Comparison of ENCODE assay signal across 1 cellular context in the genomic region with DNA sequence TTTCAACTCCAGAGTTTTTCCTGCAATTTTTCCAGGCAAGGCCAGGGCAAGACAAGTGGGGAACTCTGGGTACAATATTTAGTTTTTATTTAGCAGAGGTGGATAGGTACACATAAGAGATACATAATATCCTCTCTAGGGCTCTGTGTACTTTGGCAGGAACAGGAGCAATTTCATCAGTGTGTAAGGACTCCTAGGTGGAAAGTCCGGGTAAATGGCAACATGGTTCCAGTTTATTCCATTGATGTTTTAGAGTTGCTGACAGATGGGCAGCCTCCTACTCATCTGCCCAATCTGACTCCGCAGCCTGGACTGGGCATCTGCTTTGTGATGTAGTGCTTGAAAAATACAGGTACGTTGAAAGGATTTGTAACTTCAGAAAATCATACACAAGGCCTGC.
TF ChIP-seq lines count a peak whose summit lies in the region.

No MANE protein-coding gene starts in this region.

TF ChIP-seq in HepG2, 621 proteins besides CTCF, POLR2A, EP300 and RAD21:
- TF ChIP-seq JUNB (CRISPR knock-in tag; IDR thresholded peaks at IDR 0.05; ENCODE audit: borderline replicate concordance): no peak
- TF ChIP-seq SALL1 (CRISPR knock-in tag; IDR thresholded peaks at IDR 0.05): 0 out of 2 replicates have a peak, but pooled peaks have one; percentile 16
- peak; percentile 63 for TF ChIP-seq HNF4A (CRISPR knock-in tag; IDR thresholded peaks at IDR 0.05)
- no peak for TF ChIP-seq AHR (CRISPR knock-in tag; IDR thresholded peaks at IDR 0.05)
- TF ChIP-seq NCOR1 (IDR thresholded peaks at IDR 0.05; ENCODE audit: borderline replicate concordance, low read length): 0 out of 2 replicates have a peak, but pooled peaks have one; percentile 27
- peak; percentile 54; the same call in 1 of the 2 replicates for TF ChIP-seq FOXA3 (CRISPR knock-in tag; IDR thresholded peaks at IDR 0.05)
- TF ChIP-seq HOXA7 (CRISPR knock-in tag; IDR thresholded peaks at IDR 0.05): no peak
- TF ChIP-seq PTBP1 (IDR thresholded peaks at IDR 0.05; ENCODE audit: low read depth, low read length, poor library complexity, severe bottlenecking): no peak
- TF ChIP-seq NR1H2 (CRISPR knock-in tag; IDR thresholded peaks at IDR 0.05; ENCODE audit: borderline replicate concordance, low read depth): no peak
- 0 out of 2 replicates have a peak, but pooled peaks have one; percentile 18 for TF ChIP-seq HDAC1 (CRISPR knock-in tag; IDR thresholded peaks at IDR 0.05)
- no peak for TF ChIP-seq NCOA2 (CRISPR knock-in tag; IDR thresholded peaks at IDR 0.05)
- no peak for TF ChIP-seq SAFB2 (CRISPR knock-in tag; IDR thresholded peaks at IDR 0.05; ENCODE audit: borderline replicate concordance, low read depth)
- TF ChIP-seq ZNF256 (CRISPR knock-in tag; conservative IDR thresholded peaks at IDR 0.05): no peak
- TF ChIP-seq FOXA1 (IDR thresholded peaks at IDR 0.05): no peak
- 0 out of 2 replicates have a peak, but pooled peaks have one; percentile 42 for TF ChIP-seq FOXA1 (CRISPR knock-in tag; IDR thresholded peaks at IDR 0.05)
- TF ChIP-seq, protein P1, sequence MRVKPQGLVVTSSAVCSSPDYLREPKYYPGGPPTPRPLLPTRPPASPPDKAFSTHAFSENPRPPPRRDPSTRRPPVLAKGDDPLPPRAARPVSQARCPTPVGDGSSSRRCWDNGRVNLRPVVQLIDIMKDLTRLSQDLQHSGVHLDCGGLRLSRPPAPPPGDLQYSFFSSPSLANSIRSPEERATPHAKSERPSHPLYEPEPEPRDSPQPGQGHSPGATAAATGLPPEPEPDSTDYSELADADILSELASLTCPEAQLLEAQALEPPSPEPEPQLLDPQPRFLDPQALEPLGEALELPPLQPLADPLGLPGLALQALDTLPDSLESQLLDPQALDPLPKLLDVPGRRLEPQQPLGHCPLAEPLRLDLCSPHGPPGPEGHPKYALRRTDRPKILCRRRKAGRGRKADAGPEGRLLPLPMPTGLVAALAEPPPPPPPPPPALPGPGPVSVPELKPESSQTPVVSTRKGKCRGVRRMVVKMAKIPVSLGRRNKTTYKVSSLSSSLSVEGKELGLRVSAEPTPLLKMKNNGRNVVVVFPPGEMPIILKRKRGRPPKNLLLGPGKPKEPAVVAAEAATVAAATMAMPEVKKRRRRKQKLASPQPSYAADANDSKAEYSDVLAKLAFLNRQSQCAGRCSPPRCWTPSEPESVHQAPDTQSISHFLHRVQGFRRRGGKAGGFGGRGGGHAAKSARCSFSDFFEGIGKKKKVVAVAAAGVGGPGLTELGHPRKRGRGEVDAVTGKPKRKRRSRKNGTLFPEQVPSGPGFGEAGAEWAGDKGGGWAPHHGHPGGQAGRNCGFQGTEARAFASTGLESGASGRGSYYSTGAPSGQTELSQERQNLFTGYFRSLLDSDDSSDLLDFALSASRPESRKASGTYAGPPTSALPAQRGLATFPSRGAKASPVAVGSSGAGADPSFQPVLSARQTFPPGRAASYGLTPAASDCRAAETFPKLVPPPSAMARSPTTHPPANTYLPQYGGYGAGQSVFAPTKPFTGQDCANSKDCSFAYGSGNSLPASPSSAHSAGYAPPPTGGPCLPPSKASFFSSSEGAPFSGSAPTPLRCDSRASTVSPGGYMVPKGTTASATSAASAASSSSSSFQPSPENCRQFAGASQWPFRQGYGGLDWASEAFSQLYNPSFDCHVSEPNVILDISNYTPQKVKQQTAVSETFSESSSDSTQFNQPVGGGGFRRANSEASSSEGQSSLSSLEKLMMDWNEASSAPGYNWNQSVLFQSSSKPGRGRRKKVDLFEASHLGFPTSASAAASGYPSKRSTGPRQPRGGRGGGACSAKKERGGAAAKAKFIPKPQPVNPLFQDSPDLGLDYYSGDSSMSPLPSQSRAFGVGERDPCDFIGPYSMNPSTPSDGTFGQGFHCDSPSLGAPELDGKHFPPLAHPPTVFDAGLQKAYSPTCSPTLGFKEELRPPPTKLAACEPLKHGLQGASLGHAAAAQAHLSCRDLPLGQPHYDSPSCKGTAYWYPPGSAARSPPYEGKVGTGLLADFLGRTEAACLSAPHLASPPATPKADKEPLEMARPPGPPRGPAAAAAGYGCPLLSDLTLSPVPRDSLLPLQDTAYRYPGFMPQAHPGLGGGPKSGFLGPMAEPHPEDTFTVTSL (CRISPR knock-in tag; IDR thresholded peaks at IDR 0.05; ENCODE audit: borderline replicate concordance): peak; percentile 26; the same call in 1 of the 2 replicates
- peak; percentile 32; the same call in 1 of the 2 replicates for TF ChIP-seq HNF4G (IDR thresholded peaks at IDR 0.05; ENCODE audit: borderline replicate concordance, low read depth, low read length)
- TF ChIP-seq HNF4G (CRISPR knock-in tag; IDR thresholded peaks at IDR 0.05; ENCODE audit: borderline replicate concordance, low read depth): no peak
- 0 out of 2 replicates have a peak, but pooled peaks have one; percentile 22 for TF ChIP-seq GATAD2A (CRISPR knock-in tag; IDR thresholded peaks at IDR 0.05)
- peak; percentile 67; the same call in 1 of the 2 replicates for TF ChIP-seq ZNF644 (CRISPR knock-in tag; IDR thresholded peaks at IDR 0.05; ENCODE audit: low read depth)
- TF ChIP-seq, protein P2, sequence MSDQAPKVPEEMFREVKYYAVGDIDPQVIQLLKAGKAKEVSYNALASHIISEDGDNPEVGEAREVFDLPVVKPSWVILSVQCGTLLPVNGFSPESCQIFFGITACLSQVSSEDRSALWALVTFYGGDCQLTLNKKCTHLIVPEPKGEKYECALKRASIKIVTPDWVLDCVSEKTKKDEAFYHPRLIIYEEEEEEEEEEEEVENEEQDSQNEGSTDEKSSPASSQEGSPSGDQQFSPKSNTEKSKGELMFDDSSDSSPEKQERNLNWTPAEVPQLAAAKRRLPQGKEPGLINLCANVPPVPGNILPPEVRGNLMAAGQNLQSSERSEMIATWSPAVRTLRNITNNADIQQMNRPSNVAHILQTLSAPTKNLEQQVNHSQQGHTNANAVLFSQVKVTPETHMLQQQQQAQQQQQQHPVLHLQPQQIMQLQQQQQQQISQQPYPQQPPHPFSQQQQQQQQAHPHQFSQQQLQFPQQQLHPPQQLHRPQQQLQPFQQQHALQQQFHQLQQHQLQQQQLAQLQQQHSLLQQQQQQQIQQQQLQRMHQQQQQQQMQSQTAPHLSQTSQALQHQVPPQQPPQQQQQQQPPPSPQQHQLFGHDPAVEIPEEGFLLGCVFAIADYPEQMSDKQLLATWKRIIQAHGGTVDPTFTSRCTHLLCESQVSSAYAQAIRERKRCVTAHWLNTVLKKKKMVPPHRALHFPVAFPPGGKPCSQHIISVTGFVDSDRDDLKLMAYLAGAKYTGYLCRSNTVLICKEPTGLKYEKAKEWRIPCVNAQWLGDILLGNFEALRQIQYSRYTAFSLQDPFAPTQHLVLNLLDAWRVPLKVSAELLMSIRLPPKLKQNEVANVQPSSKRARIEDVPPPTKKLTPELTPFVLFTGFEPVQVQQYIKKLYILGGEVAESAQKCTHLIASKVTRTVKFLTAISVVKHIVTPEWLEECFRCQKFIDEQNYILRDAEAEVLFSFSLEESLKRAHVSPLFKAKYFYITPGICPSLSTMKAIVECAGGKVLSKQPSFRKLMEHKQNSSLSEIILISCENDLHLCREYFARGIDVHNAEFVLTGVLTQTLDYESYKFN (CRISPR knock-in tag; conservative IDR thresholded peaks at IDR 0.05): peak; percentile 39; the same call in 1 of the 2 replicates
- TF ChIP-seq, protein P3, sequence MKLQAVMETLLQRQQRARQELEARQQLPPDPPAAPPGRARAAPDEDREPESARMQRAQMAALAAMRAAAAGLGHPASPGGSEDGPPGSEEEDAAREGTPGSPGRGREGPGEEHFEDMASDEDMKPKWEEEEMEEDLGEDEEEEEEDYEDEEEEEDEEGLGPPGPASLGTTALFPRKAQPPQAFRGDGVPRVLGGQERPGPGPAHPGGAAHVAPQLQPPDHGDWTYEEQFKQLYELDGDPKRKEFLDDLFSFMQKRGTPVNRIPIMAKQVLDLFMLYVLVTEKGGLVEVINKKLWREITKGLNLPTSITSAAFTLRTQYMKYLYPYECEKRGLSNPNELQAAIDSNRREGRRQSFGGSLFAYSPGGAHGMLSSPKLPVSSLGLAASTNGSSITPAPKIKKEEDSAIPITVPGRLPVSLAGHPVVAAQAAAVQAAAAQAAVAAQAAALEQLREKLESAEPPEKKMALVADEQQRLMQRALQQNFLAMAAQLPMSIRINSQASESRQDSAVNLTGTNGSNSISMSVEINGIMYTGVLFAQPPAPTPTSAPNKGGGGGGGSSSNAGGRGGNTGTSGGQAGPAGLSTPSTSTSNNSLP (IDR thresholded peaks at IDR 0.05; ENCODE audit: low read depth, low read length): peak; percentile 59; the same call in 1 of the 2 replicates
- TF ChIP-seq TARDBP (CRISPR knock-in tag; IDR thresholded peaks at IDR 0.05): 0 out of 2 replicates have a peak, but pooled peaks have one; percentile 26
